10 cellular contexts compared by ENCODE assay signal in the genomic region with DNA sequence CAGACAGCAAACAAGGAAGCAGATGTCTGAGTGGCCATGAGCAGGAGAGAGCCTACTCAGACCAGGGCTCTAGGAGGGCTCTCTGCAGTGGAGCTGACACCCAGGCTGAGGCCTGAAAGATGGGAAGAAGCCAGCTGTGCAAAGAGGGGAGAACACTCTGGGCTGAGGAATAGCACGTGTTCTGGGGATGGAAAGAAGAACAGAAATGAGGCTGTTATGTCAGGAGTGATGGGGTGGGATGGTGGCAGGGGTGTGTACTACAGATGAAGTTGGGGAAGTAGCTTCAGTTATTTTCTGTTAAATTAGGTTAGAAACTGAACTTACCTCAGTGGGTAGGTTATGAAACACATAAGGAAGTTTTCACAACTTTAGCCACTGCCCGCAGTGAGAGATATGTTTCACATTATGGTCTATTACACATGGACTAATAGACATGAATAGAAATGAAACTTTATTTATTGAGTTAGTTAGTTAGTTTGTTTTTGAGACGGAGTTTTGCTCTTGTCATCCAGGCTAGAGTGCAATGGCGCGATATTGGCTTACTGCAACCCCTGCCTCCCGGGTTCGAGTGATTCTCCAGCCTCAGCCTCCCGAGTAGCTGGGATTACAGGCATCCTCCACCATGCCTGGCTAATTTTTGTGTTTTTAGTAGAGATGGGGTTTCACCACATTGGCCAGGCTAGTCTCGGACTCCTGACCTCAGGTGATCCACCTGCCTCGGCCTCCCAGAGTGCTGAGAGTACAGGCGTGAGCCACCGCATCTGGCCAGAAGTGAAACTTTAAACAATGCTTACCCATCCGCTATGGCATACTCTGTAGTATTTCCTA. TPM values are rescaled to one million over a fixed set of nuclear protein-coding genes. Genes with fewer than 3 reads are reported as not detected.
DNase-seq lines count a peak whose midpoint lies in the region; ATAC-seq and TF ChIP-seq lines count a peak whose summit lies in the region.
"Had no signal": no experiment of that assay in that cellular context is flagged by ENCODE, and none has a peak within 500 bp of the region (broad histone marks: within the 10 kb centered on the region; RNA-seq: fewer than 3 reads in every experiment).

No MANE protein-coding gene starts in this region.

- no TSS peak for BruUV-seq in Calu3 (replicated peaks; lab: Mats Ljungman, UMichigan)

- H3K4me1 ChIP-seq in upper lobe of left lung: peaks cover 10 to 11% (median 10%) of the 10 kb centered on the region in 4 donors

- H3K27me3 Mint-ChIP-seq in activated T-cell treated with anti-CD3 and anti-CD28 coated beads, Interleukin-2, amount 50 U/mL, for 24 hours: no peaks in the 10 kb centered on the region
- no peaks in the 10 kb centered on the region for H3K27me3 Mint-ChIP-seq in Calu3 (ENCODE audit: unreplicated experiment)

- intact Hi-C loops in Calu3 (cut with micrococcal nuclease; ENCODE audit: unreplicated experiment): loop anchor here (5.0 kb wide), 2 partner anchors 46 to 121 kb away; a partner anchor contains a TSS

- H3K36me3 ChIP-seq in upper lobe of left lung: peaks cover 0 to 23% (median 0%) of the 10 kb centered on the region in 4 donors

- CTCF ChIA-PET in Calu3 (lab: Charles Lee): interaction anchor here (1.2 kb wide), 1 partner anchor 28 kb away, joined by 4 read pairs; no protein-coding TSS in a partner anchor

- peak; percentile 70 for ATAC-seq in HG02973 (IDR thresholded peaks at IDR 0.05; ENCODE audit: unreplicated experiment)
- peak; percentile 37 to 70 for ATAC-seq in upper lobe of left lung (ENCODE audit: low FRiP score in 2 of 2)

- TF ChIP-seq CTCF in upper lobe of left lung (IDR thresholded peaks at IDR 0.05) (peak in 3 of 6 experiments; percentile 6 to 10 (median 8)), Calu3 (IDR thresholded peaks at IDR 0.05; ENCODE audit: unreplicated experiment) (no peak)

- peaks cover 30% of the 10 kb centered on the region for H3K4me1 Mint-ChIP-seq in activated T-cell treated with anti-CD3 and anti-CD28 coated beads, Interleukin-2, amount 50 U/mL, for 24 hours (ENCODE audit: low read depth)
- H3K4me1 Mint-ChIP-seq in Calu3 (ENCODE audit: low read depth, unreplicated experiment): peaks cover 11% of the 10 kb centered on the region

- no peaks in the 10 kb centered on the region for H3K9me3 ChIP-seq in upper lobe of left lung

- TF ChIP-seq EP300 in upper lobe of left lung (IDR thresholded peaks at IDR 0.05): no peak

- H3K9me3 Mint-ChIP-seq in activated T-cell treated with anti-CD3 and anti-CD28 coated beads, Interleukin-2, amount 50 U/mL, for 24 hours: peaks cover 6% of the 10 kb centered on the region
- H3K9me3 Mint-ChIP-seq in Calu3 (ENCODE audit: low read depth, unreplicated experiment): no peaks in the 10 kb centered on the region

- WGBS in upper lobe of left lung, 2 donors: 76 to 80% methylated on average over 13 of the region's 13 CpGs

- no peaks in the 10 kb centered on the region for H3K27me3 ChIP-seq in upper lobe of left lung

- peak overlapping the region; percentile 39 to 82 (median 57) for H3K27ac ChIP-seq in upper lobe of left lung

- H3K36me3 Mint-ChIP-seq in activated T-cell treated with anti-CD3 and anti-CD28 coated beads, Interleukin-2, amount 50 U/mL, for 24 hours (ENCODE audit: low read depth): peaks cover 75% of the 10 kb centered on the region
- H3K36me3 Mint-ChIP-seq in Calu3 (ENCODE audit: insufficient read depth, unreplicated experiment): peaks cover 5% of the 10 kb centered on the region

- no peak for TF ChIP-seq POLR2A in upper lobe of left lung (IDR thresholded peaks at IDR 0.05)

- no peak for DNase-seq in activated T-cell treated with anti-CD3 and anti-CD28 coated beads, Interleukin-2, amount 50 U/mL, for 24 hours
- DNase-seq in activated T-cell treated with anti-CD3 and anti-CD28 coated beads for 4 hours: no peak
- peak; percentile 96 for DNase-seq in NOMO-1 treated with DMSO at 0.1 percent for 48 hours (lab: John Stamatoyannopoulos, UW; ENCODE audit: unreplicated experiment)
- DNase-seq in upper lobe of left lung: no peak
- no peak for DNase-seq in DMS53 treated with DMSO at 0.1 percent for 48 hours (lab: John Stamatoyannopoulos, UW; ENCODE audit: unreplicated experiment)
- DNase-seq in activated CD4-positive, alpha-beta T cell treated with anti-CD3 and anti-CD28 coated beads for 1 hour: no peak
- DNase-seq in Calu3: no peak
- DNase-seq: activated naive CD4-positive, alpha-beta T cell treated with anti-CD3 and anti-CD28 coated beads, Interleukin-2, amount 50 U/mL, for 16 hours; nephron progenitor cell had no signal

- no peak overlapping the region for H3K4me3 Mint-ChIP-seq in activated T-cell treated with anti-CD3 and anti-CD28 coated beads, Interleukin-2, amount 50 U/mL, for 24 hours
- no peak overlapping the region for H3K4me3 Mint-ChIP-seq in Calu3 (ENCODE audit: low read depth, unreplicated experiment)
- H3K4me3 Mint-ChIP-seq: nephron progenitor cell had no signal

- no peak overlapping the region for H3K4me3 ChIP-seq in upper lobe of left lung

- peak overlapping the region; percentile 24 for H3K27ac Mint-ChIP-seq in activated T-cell treated with anti-CD3 and anti-CD28 coated beads, Interleukin-2, amount 50 U/mL, for 24 hours
- H3K27ac Mint-ChIP-seq in Calu3 (ENCODE audit: unreplicated experiment): no peak overlapping the region
- H3K27ac Mint-ChIP-seq: nephron progenitor cell had no signal

RNA-seq across cellular contexts. Expression of a gene that starts 7.8 kb away (rescaled TPM):
- total RNA-seq in upper lobe of left lung (10 to 100 TPM in 5 of 6 donors, 1 to 10 TPM in 1; 6.3 to 21.4 (median 14.1) TPM), Calu3 (2022) (30.5 and 33.2 TPM in 2 replicates)

RNA-seq across cellular contexts. Expression of a gene that starts 28.8 kb away (rescaled TPM):
- total RNA-seq in upper lobe of left lung: 10 to 100 TPM in 4 of 6 donors, 1 to 10 TPM in 2; 9.3 to 14.8 (median 11.6) TPM
- 8.1 and 8.2 TPM in 2 replicates for total RNA-seq in Calu3 (2022)

RNA-seq across cellular contexts. Expression of a gene that starts 42.7 kb away (rescaled TPM):
- total RNA-seq in upper lobe of left lung (10 to 100 TPM; 10.9 to 20.7 (median 17.8) TPM), Calu3 (2022) (34.9 and 40.1 TPM in 2 replicates)

RNA-seq across cellular contexts. Expression of a gene that starts 43.0 kb away (rescaled TPM):
- 100 to 1,000 TPM in 5 of 6 donors, 10 to 100 TPM in 1; 76.0 to 131 (median 113) TPM for total RNA-seq in upper lobe of left lung
- total RNA-seq in Calu3 (2022): 64.6 and 66.4 TPM in 2 replicates

RNA-seq across cellular contexts. Expression of a gene that starts 43.8 kb away (rescaled TPM):
- total RNA-seq in upper lobe of left lung (10 to 100 TPM; 20.6 to 47.9 (median 34.0) TPM), Calu3 (2022) (22.1 and 27.9 TPM in 2 replicates)
